In genomic region chr16:70142739-70143138, GRCh38 we compare ENCODE assay signal across 4 cellular contexts. TPM values are rescaled to one million over a fixed set of nuclear protein-coding genes. Genes with fewer than 3 reads are reported as not detected.
"Had no signal": no experiment of that assay in that cellular context is flagged by ENCODE, and none has a peak within 500 bp of the region (broad histone marks: within the 10 kb centered on the region; RNA-seq: fewer than 3 reads in every experiment).

No MANE protein-coding gene starts in this region.

RNA-seq across cellular contexts. Expression of gene CLEC18C, which starts 30.8 kb away (rescaled TPM):
- total RNA-seq: activated naive CD4-positive, alpha-beta T cell treated with anti-CD3 and anti-CD28 coated beads, Interleukin-2, amount 50 U/mL, for 72 hours; ascending aorta; bronchial epithelial cell had no signal
- polyA plus RNA-seq: cardiac muscle cell had no signal
